ENCODE assay signal across 11 cellular contexts in genomic region chr2:206230060-206230890, GRCh38. TPM values are rescaled to one million over a fixed set of nuclear protein-coding genes. Genes with fewer than 3 reads are reported as not detected.
DNase-seq lines count a peak whose midpoint lies in the region; ATAC-seq and TF ChIP-seq lines count a peak whose summit lies in the region.
"Had no signal": no experiment of that assay in that cellular context is flagged by ENCODE, and none has a peak within 500 bp of the region (broad histone marks: within the 10 kb centered on the region; RNA-seq: fewer than 3 reads in every experiment).

No MANE protein-coding gene starts in this region.

- DNase-seq in HPDE6-E6E7 (ENCODE audit: extremely low spot score) = peak; percentile 63
- peak; percentile 84 to 90 for DNase-seq in NCI-H524 (lab: John Stamatoyannopoulos, UW)
- peak; percentile 31 for DNase-seq in dedifferentiated amniotic fluid mesenchymal stem cell (ENCODE audit: extremely low spot score)
- peak; percentile 61 for DNase-seq in retinal pigment epithelial cell (ENCODE audit: low read depth)
- no peak for DNase-seq in left lobe of liver (ENCODE audit: low spot score)
- DNase-seq in glomerular visceral epithelial cell (ENCODE audit: extremely low spot score) = no peak
- DNase-seq: activated CD8-positive, alpha-beta memory T cell treated with anti-CD3 and anti-CD28 coated beads, Interleukin-2, amount 10 ng/mL, durations not matched to agents 7 days and 5 days; stimulated activated naive CD4-positive, alpha-beta T cell treated with Interleukin-2 at 50 U/mL for 16 hours had no signal

- no peak for ATAC-seq in left lobe of liver
- no peak for ATAC-seq in HG02623 (IDR thresholded peaks at IDR 0.05; ENCODE audit: unreplicated experiment)
- no peak for ATAC-seq in HG03196 (IDR thresholded peaks at IDR 0.05; ENCODE audit: unreplicated experiment)
- ATAC-seq: activated CD8-positive, alpha-beta memory T cell treated with anti-CD3 and anti-CD28 coated beads, Interleukin-2, amount 10 ng/mL, durations not matched to agents 7 days and 5 days had no signal

- no peak overlapping the region for H3K4me3 ChIP-seq in retinal pigment epithelial cell (ENCODE audit: low read length)
- H3K4me3 ChIP-seq: skin epidermis had no signal

- peak; percentile 56 for TF ChIP-seq CTCF in retinal pigment epithelial cell (conservative IDR thresholded peaks at IDR 0.05; ENCODE audit: low read depth, low read length)

RNA-seq across cellular contexts. Expression of gene ZDBF2, which starts 44.2 kb away (rescaled TPM):
- total RNA-seq in left lobe of liver = 4.5 TPM

Comparison
In these comparisons a context has a peak if more than half of its experiments do, and no peak if none do; other contexts are left out.
1. DNase-seq: peak in HPDE6-E6E7 (single experiment), NCI-H524 (2 of 2), dedifferentiated amniotic fluid mesenchymal stem cell (single experiment) and retinal pigment epithelial cell (single experiment); none in left lobe of liver (single experiment) and glomerular visceral epithelial cell (single experiment).